In the genomic region with DNA sequence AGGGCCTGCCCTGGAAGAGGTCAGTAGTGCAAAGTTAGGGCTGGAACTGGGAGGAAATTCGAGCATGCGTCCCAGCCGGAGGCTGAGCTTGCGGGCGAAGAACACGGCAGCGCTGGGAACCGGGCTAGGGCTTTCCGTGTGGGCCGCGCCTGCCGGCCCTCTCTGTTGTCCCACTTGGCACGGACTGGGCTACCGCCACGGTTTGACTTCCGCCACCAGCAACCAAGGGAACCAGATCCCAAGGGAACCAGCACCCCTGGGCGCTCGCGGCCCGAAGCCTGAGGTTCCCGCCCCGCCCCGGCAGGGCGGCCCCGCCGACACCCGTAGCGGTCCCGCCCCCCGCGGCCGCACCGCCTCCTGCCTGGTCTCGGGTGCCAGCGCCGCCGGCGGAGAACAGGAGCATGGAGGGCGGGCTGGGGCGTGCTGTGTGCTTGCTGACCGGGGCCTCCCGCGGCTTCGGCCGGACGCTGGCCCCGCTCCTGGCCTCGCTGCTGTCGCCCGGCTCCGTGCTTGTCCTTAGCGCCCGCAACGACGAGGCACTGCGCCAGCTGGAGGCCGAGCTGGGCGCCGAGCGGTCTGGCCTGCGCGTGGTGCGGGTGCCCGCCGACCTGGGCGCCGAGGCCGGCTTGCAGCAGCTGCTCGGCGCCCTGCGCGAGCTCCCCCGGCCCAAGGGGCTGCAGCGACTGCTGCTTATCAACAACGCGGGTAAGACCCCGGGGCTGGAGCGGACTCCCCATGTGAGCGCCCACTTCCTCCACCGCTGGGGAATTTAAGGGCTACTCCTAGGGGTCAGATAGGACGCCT, we compare ENCODE assay signal across 8 cellular contexts. TPM values are rescaled to one million over a fixed set of nuclear protein-coding genes. Genes with fewer than 3 reads are reported as not detected.
DNase-seq lines count a peak whose midpoint lies in the region; ATAC-seq, FAIRE-seq and TF ChIP-seq lines count a peak whose summit lies in the region.

A gene (plus strand): TSS at position 377 of the 804 bp plus-strand sequence. CDS start 25 bp downstream, at position 402.

- no peak for FAIRE-seq in A549 (lab: Jason Lieb, UNC)

- DNase-seq in A549 (ENCODE audit: low read depth in 1 of 2, low spot score in 1 of 2), result peak; percentile 84 to 85
- peak; percentile 66 for DNase-seq in NCI-H2171 (lab: John Stamatoyannopoulos, UW)
- peak; percentile 46 to 64 for DNase-seq in activated CD4-positive, alpha-beta T cell treated with anti-CD3 and anti-CD28 coated beads for 24 hours (ENCODE audit: low read depth in 2 of 2)
- peak; percentile 88 for DNase-seq in colonic mucosa
- peak in 3 of 4 experiments; percentile 42 to 68 (median 64) for DNase-seq in stimulated activated CD4-positive, alpha-beta T cell treated with anti-CD3 and anti-CD28 coated beads, Interleukin-1b, Interleukin-23, amount 100 ng/mL, for 24 hours (ENCODE audit: low read depth in 4 of 4, low spot score in 1 of 4)

- TF ChIP-seq CTCF in A549 (IDR thresholded peaks at IDR 0.05), result no peak
- TF ChIP-seq CTCF in colonic mucosa (IDR thresholded peaks at IDR 0.05), result no peak

- peak; percentile 95 for TF ChIP-seq POLR2A in A549 (IDR thresholded peaks at IDR 0.05; ENCODE audit: low read length)

- H3K27me3 ChIP-seq in colonic mucosa, result no peaks in the 10 kb centered on the region
- no peaks in the 10 kb centered on the region for H3K27me3 ChIP-seq in layer of hippocampus (ENCODE audit: control insufficient read depth, insufficient read depth, low read length)

- no peaks in the 10 kb centered on the region for H3K9me3 ChIP-seq in A549
- no peaks in the 10 kb centered on the region for H3K9me3 ChIP-seq in colonic mucosa

- peak within 1 kb of the TSS; percentile 83 to 94 for H3K9ac ChIP-seq in colonic mucosa (ENCODE audit: low read depth in 2 of 2, low read length in 2 of 2)

- H3K4me2 ChIP-seq in A549, result peak within 1 kb of the TSS; percentile 97

- intact Hi-C loops in colonic mucosa (cut with DNase I), result loop anchor here (5.0 kb wide), 1 partner anchor 185 kb away; a partner anchor contains a TSS

- H3K36me3 ChIP-seq in colonic mucosa, result no peaks in the 10 kb centered on the region

- under 1% methylated on average over 30 of the region's 81 CpGs for WGBS in A549 (ENCODE audit: missing lambda C conversion rate)

- TF ChIP-seq EP300 in A549 (IDR thresholded peaks at IDR 0.05), result no peak

- no peak for TF ChIP-seq RAD21 in A549 (conservative IDR thresholded peaks at IDR 0.05 in 1 of 2, IDR thresholded peaks at IDR 0.05 in 1 of 2)

- ATAC-seq in A549, result peak; percentile 89 to 93
- peak; percentile 79 for ATAC-seq in GM18517 (IDR thresholded peaks at IDR 0.05; ENCODE audit: unreplicated experiment)
- peak; percentile 87 for ATAC-seq in HG02981 (IDR thresholded peaks at IDR 0.05; ENCODE audit: unreplicated experiment)

- peak within 1 kb of the TSS; percentile 92 to 96 for H3K27ac ChIP-seq in A549
- H3K27ac ChIP-seq in colonic mucosa, result peak within 1 kb of the TSS; percentile 95
- peak within 1 kb of the TSS; percentile 95 for H3K27ac ChIP-seq in layer of hippocampus (ENCODE audit: low read depth, low read length)

- H3K4me3 ChIP-seq in A549, result peak within 1 kb of the TSS; percentile 77
- H3K4me3 ChIP-seq in colonic mucosa, result peak within 1 kb of the TSS; percentile 83

- CTCF ChIA-PET in A549 (lab: Yijun Ruan, JAX), result interaction anchor here (0.5 to 13.9 kb wide), 84 partner anchors 8 to 1587 kb away, joined by 3 to 260 read pairs (median 4); a partner anchor contains a TSS

- POLR2A ChIA-PET in A549 (lab: Yijun Ruan, JAX), result interaction anchor here (1.1 to 1.4 kb wide), 4 partner anchors 23 to 347 kb away, joined by 3 read pairs; a partner anchor contains a TSS

- peaks cover 22% of the 10 kb centered on the region for H3K4me1 ChIP-seq in A549
- peaks cover 21% of the 10 kb centered on the region for H3K4me1 ChIP-seq in colonic mucosa

TF ChIP-seq in A549, 52 proteins besides CTCF, POLR2A, EP300 and RAD21 (continues in another document):
- TF ChIP-seq EHMT2 (IDR thresholded peaks at IDR 0.05; ENCODE audit: low read depth), result no peak
- TF ChIP-seq CHD4 (IDR thresholded peaks at IDR 0.05; ENCODE audit: borderline replicate concordance), result no peak
- TF ChIP-seq KDM5A (IDR thresholded peaks at IDR 0.05), result no peak
- TF ChIP-seq, protein P1, sequence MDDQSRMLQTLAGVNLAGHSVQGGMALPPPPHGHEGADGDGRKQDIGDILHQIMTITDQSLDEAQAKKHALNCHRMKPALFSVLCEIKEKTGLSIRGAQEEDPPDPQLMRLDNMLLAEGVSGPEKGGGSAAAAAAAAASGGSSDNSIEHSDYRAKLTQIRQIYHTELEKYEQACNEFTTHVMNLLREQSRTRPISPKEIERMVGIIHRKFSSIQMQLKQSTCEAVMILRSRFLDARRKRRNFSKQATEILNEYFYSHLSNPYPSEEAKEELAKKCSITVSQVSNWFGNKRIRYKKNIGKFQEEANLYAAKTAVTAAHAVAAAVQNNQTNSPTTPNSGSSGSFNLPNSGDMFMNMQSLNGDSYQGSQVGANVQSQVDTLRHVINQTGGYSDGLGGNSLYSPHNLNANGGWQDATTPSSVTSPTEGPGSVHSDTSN (IDR thresholded peaks at IDR 0.05), result no peak
- TF ChIP-seq FOSB (CRISPR knock-in tag; IDR thresholded peaks at IDR 0.05), result no peak
- TF ChIP-seq, protein P2, sequence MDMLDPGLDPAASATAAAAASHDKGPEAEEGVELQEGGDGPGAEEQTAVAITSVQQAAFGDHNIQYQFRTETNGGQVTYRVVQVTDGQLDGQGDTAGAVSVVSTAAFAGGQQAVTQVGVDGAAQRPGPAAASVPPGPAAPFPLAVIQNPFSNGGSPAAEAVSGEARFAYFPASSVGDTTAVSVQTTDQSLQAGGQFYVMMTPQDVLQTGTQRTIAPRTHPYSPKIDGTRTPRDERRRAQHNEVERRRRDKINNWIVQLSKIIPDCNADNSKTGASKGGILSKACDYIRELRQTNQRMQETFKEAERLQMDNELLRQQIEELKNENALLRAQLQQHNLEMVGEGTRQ (IDR thresholded peaks at IDR 0.05), result no peak
- no peak for TF ChIP-seq NPAS2 (CRISPR knock-in tag; IDR thresholded peaks at IDR 0.05; ENCODE audit: borderline replicate concordance)
- TF ChIP-seq, protein P3, sequence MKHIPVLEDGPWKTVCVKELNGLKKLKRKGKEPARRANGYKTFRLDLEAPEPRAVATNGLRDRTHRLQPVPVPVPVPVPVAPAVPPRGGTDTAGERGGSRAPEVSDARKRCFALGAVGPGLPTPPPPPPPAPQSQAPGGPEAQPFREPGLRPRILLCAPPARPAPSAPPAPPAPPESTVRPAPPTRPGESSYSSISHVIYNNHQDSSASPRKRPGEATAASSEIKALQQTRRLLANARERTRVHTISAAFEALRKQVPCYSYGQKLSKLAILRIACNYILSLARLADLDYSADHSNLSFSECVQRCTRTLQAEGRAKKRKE (CRISPR knock-in tag; IDR thresholded peaks at IDR 0.05; ENCODE audit: low read depth), result no peak
- TF ChIP-seq ZSCAN20 (CRISPR knock-in tag; IDR thresholded peaks at IDR 0.05), result no peak
- TF ChIP-seq, protein P4, sequence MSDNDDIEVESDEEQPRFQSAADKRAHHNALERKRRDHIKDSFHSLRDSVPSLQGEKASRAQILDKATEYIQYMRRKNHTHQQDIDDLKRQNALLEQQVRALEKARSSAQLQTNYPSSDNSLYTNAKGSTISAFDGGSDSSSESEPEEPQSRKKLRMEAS (IDR thresholded peaks at IDR 0.05), result no peak
- TF ChIP-seq TFCP2L1 (CRISPR knock-in tag; IDR thresholded peaks at IDR 0.05), result 0 out of 2 replicates have a peak, but pooled peaks have one; percentile 53
- TF ChIP-seq, protein P5, sequence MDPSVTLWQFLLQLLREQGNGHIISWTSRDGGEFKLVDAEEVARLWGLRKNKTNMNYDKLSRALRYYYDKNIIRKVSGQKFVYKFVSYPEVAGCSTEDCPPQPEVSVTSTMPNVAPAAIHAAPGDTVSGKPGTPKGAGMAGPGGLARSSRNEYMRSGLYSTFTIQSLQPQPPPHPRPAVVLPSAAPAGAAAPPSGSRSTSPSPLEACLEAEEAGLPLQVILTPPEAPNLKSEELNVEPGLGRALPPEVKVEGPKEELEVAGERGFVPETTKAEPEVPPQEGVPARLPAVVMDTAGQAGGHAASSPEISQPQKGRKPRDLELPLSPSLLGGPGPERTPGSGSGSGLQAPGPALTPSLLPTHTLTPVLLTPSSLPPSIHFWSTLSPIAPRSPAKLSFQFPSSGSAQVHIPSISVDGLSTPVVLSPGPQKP (IDR thresholded peaks at IDR 0.05; ENCODE audit: low read depth, low read length), result no peak
- TF ChIP-seq ZNF302 (CRISPR knock-in tag; IDR thresholded peaks at IDR 0.05), result no peak
- TF ChIP-seq RCOR1 (IDR thresholded peaks at IDR 0.05; ENCODE audit: low read depth, low read length), result no peak
- TF ChIP-seq EHF (CRISPR knock-in tag; IDR thresholded peaks at IDR 0.05), result no peak
- no peak for TF ChIP-seq BHLHE40 (IDR thresholded peaks at IDR 0.05; ENCODE audit: low read depth, low read length)
- no peak for TF ChIP-seq CBX2 (IDR thresholded peaks at IDR 0.05; ENCODE audit: borderline replicate concordance, low read depth)
- TF ChIP-seq MAFK (IDR thresholded peaks at IDR 0.05; ENCODE audit: partially characterized antibody), result no peak
- TF ChIP-seq MYC (IDR thresholded peaks at IDR 0.05; ENCODE audit: borderline replicate concordance, low read length), result peak; percentile 59; the same call in 1 of the 2 replicates
- no peak for TF ChIP-seq NR3C1 (IDR thresholded peaks at IDR 0.05)
- TF ChIP-seq ZC3H11A (IDR thresholded peaks at IDR 0.05), result no peak
- peak; percentile 33 to 72; a peak in 4 of 5 replicates for TF ChIP-seq JUN (IDR thresholded peaks at IDR 0.05)
- TF ChIP-seq FOXS1 (CRISPR knock-in tag; IDR thresholded peaks at IDR 0.05), result no peak
- peak; percentile 75 for TF ChIP-seq PHF8 (IDR thresholded peaks at IDR 0.05; ENCODE audit: borderline replicate concordance, low read depth)
- no peak for TF ChIP-seq HOXB5 (CRISPR knock-in tag; IDR thresholded peaks at IDR 0.05)
- no peak for TF ChIP-seq FOSL2 (IDR thresholded peaks at IDR 0.05)
- TF ChIP-seq FOSL2 (CRISPR knock-in tag; IDR thresholded peaks at IDR 0.05), result no peak
- TF ChIP-seq HDAC2 (IDR thresholded peaks at IDR 0.05), result no peak

RNA-seq across cellular contexts. Expression of the gene that starts here (rescaled TPM):
- polyA plus RNA-seq in A549 (2011; rRNA removed) (88.5 and 99.3 TPM in 2 replicates), A549 (2017; fragmentation: RNase III; extraction: RNeasy Plus Mini Kit Qiagen cat#74134 plus additional on column Dnase treatment) (118 to 141 TPM (median 138 TPM) in 3 replicates)
- 128 and 139 TPM in 2 replicates for polyA plus RNA-seq in A549 (2012; cell fraction: cytosol; rRNA removed)
- 81.5 and 86.8 TPM in 2 replicates for polyA plus RNA-seq in A549 (2012; cell fraction: nucleus; rRNA removed)
- polyA minus RNA-seq in A549 (2011; rRNA and poly(A)+ RNA removed), result 50.9 and 53.4 TPM in 2 replicates
- total RNA-seq in colonic mucosa, result 100 to 1,000 TPM in 1 of 2 donors, 10 to 100 TPM in 1; 79.6 to 129 TPM

Comparison
In these comparisons a context has a peak if more than half of its experiments do, and no peak if none do; other contexts are left out.
1. Peak in every context shown above with its lines: DNase-seq, ATAC-seq, H3K4me3 ChIP-seq and H3K27ac ChIP-seq.